In the genomic region with DNA sequence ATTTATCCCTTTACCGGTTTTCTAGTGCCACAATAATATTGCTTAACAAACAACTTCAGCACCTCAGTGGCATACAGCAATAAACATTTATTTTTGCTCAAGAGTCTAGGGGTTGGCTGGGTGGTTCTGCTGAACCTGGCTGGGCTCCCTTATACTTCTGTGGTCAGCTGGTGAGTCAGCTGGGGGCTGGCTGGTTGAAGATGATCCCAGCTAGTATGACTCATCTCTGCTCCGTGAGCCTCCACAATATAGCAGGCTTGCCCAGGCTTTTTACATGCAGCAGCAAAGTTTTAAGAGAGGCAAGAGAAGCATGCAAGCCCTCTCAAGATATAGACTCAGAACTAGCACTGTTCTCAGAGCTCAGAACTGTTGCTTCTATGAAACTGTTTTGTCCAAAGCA, we compare ENCODE assay signal across 7 cellular contexts.
A peak's percentile ranks its signal among the peaks of the same experiment; 100 is the strongest.
DNase-seq lines count a peak whose midpoint lies in the region; ATAC-seq, FAIRE-seq and TF ChIP-seq lines count a peak whose summit lies in the region.

No MANE protein-coding gene starts in this region.

- no peaks in the 10 kb centered on the region for H3K4me1 Mint-ChIP-seq in stimulated activated naive CD8-positive, alpha-beta T cell treated with anti-CD3 and anti-CD28 coated beads, Interleukin-15, amount 100 ng/mL, for 72 hours

- no peak for TF ChIP-seq CTCF in kidney (IDR thresholded peaks at IDR 0.05; ENCODE audit: borderline replicate concordance, extremely low read depth, insufficient read depth)

- peak overlapping the region in 1 of 2 donors; percentile 14 for H3K27ac ChIP-seq in kidney (ENCODE audit: low read depth in 2 of 2, low read length in 2 of 2)

- H3K27ac Mint-ChIP-seq in stimulated activated naive CD8-positive, alpha-beta T cell treated with anti-CD3 and anti-CD28 coated beads, Interleukin-15, amount 100 ng/mL, for 72 hours = no peak overlapping the region

- H3K4me1 ChIP-seq in kidney (ENCODE audit: control insufficient read depth in 1 of 2, insufficient read depth in 1 of 2, low read depth in 1 of 2, low read length in 2 of 2) = peaks cover 3 to 15% of the 10 kb centered on the region in 2 donors

- no peak overlapping the region for H3K9ac ChIP-seq in kidney (ENCODE audit: low read length in 2 of 2)

- peaks cover 22 to 29% of the 10 kb centered on the region in 2 donors for H3K9me3 Mint-ChIP-seq in stimulated activated naive CD8-positive, alpha-beta T cell treated with anti-CD3 and anti-CD28 coated beads, Interleukin-15, amount 100 ng/mL, for 72 hours

- H3K4me3 Mint-ChIP-seq in stimulated activated naive CD8-positive, alpha-beta T cell treated with anti-CD3 and anti-CD28 coated beads, Interleukin-15, amount 100 ng/mL, for 72 hours = no peak overlapping the region

- peaks cover 0 to 3% of the 10 kb centered on the region in 2 donors for H3K9me3 ChIP-seq in kidney (ENCODE audit: control insufficient read depth in 1 of 2, low read length in 2 of 2)

- FAIRE-seq in GM18507 (lab: Jason Lieb, UNC) = peak; percentile 91
- no peak for FAIRE-seq in kidney (lab: Jason Lieb, UNC)

- peak; percentile 97 for ATAC-seq in stimulated activated naive CD8-positive, alpha-beta T cell treated with anti-CD3 and anti-CD28 coated beads, Interleukin-15, amount 100 ng/mL, for 72 hours

- H3K36me3 ChIP-seq in kidney (ENCODE audit: control insufficient read depth in 1 of 2, insufficient read depth in 2 of 2, low read length in 2 of 2) = no peaks in the 10 kb centered on the region

- intact Hi-C loops in kidney (cut with DNase I) = no loop called here

- no peaks in the 10 kb centered on the region for H3K27me3 Mint-ChIP-seq in stimulated activated naive CD8-positive, alpha-beta T cell treated with anti-CD3 and anti-CD28 coated beads, Interleukin-15, amount 100 ng/mL, for 72 hours

- no peak overlapping the region for H3K4me3 ChIP-seq in kidney (ENCODE audit: low read length in 2 of 2)

- DNase-seq in GM18507 (ENCODE audit: extremely low spot score, insufficient read length, low read depth) (peak; percentile 18), H4 (ENCODE audit: low spot score) (peak; percentile 90), LHCN-M2 (ENCODE audit: low read depth) (peak; percentile 97), amniotic stem cell (lab: John Stamatoyannopoulos, UW) (peak; percentile 96), kidney (peak; percentile 75), NCI-H69 (lab: John Stamatoyannopoulos, UW) (no peak)
- DNase-seq in stimulated activated naive CD8-positive, alpha-beta T cell treated with anti-CD3 and anti-CD28 coated beads, Interleukin-15, amount 100 ng/mL, for 72 hours = peak; percentile 44 to 54
